Comparison of ENCODE assay signal across 8 cellular contexts in the genomic region with DNA sequence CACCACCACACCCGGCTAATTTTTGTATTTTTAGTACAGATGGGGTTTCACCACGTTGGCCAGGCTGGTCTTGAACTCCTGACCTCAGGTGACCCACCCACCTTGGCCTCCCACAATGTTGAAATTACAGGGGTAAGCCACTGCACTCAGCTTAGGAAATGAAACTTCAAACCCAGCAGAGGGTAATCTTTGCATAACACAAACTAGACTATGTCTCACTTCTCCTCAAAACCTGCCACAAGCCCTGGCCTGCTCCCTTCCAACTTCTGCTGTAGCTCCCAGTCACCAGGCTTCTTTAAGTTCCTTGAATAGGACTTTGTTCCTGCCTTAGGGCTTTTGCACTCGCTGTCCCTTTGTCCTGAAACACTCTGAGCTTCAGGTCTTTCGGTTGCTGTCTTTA. TPM values are rescaled to one million over a fixed set of nuclear protein-coding genes. Genes with fewer than 3 reads are reported as not detected.
DNase-seq lines count a peak whose midpoint lies in the region; ATAC-seq, FAIRE-seq and TF ChIP-seq lines count a peak whose summit lies in the region.

No MANE protein-coding gene starts in this region.

- H3K9me3 ChIP-seq in OCI-LY3 (ENCODE audit: insufficient read depth, low read length) = no peaks in the 10 kb centered on the region
- H3K9me3 ChIP-seq in neutrophil = no peaks in the 10 kb centered on the region
- H3K9me3 ChIP-seq in SJCRH30 (replicated peaks) = no peaks in the 10 kb centered on the region

- no peaks in the 10 kb centered on the region for H3K36me3 ChIP-seq in OCI-LY3 (replicated peaks; ENCODE audit: low read depth, low read length)
- no peaks in the 10 kb centered on the region for H3K36me3 ChIP-seq in neutrophil
- no peaks in the 10 kb centered on the region for H3K36me3 ChIP-seq in SJCRH30

- peak overlapping the region; percentile 71 for H3K4me2 ChIP-seq in OCI-LY3 (ENCODE audit: low read length)

- H3K79me2 ChIP-seq in OCI-LY3 (ENCODE audit: low read length) = no peaks in the 10 kb centered on the region

- peaks cover 0 to 3% of the 10 kb centered on the region in 2 donors for H3K27me3 Mint-ChIP-seq in natural killer cell treated with Interleukin-12 subunit alpha and Interleukin-12 subunit beta and Interleukin-15 and Interleukin-18, amount 100 ng/mL, for 72 hours

- no peaks in the 10 kb centered on the region for H3K9me3 Mint-ChIP-seq in natural killer cell treated with Interleukin-12 subunit alpha and Interleukin-12 subunit beta and Interleukin-15 and Interleukin-18, amount 100 ng/mL, for 72 hours

- no peak overlapping the region for H3K27ac ChIP-seq in OCI-LY3 (ENCODE audit: low read length)
- H3K27ac ChIP-seq in neutrophil = peak overlapping the region; percentile 54
- no peak overlapping the region for H3K27ac ChIP-seq in SJCRH30

- H3K27me3 ChIP-seq in OCI-LY3 (ENCODE audit: low read depth, low read length) (peaks cover 26% of the 10 kb centered on the region), neutrophil (no peaks in the 10 kb centered on the region), SJCRH30 (no peaks in the 10 kb centered on the region; the same call in 1 of the 2 replicates)

- peaks cover 40% of the 10 kb centered on the region for H3K4me1 ChIP-seq in OCI-LY3 (ENCODE audit: low read length)
- peaks cover 24 to 26% of the 10 kb centered on the region in 2 experiments for H3K4me1 ChIP-seq in neutrophil (ENCODE audit: control insufficient read depth in 1 of 2, insufficient read depth in 1 of 2, low read depth in 1 of 2, low read length in 1 of 2)
- H3K4me1 ChIP-seq in SJCRH30 = no peaks in the 10 kb centered on the region; the same call in 1 of the 2 replicates

- FAIRE-seq in HTR-8/SVneo (lab: Jason Lieb, UNC) = no peak

- H3K27ac Mint-ChIP-seq in natural killer cell treated with Interleukin-12 subunit alpha and Interleukin-12 subunit beta and Interleukin-15 and Interleukin-18, amount 100 ng/mL, for 72 hours = no peak overlapping the region

- TF ChIP-seq CTCF in OCI-LY3 (IDR thresholded peaks at IDR 0.05; ENCODE audit: low read depth, low read length) (peak; percentile 19), neutrophil (IDR thresholded peaks at IDR 0.05) (no peak)

- DNase-seq in HTR-8/SVneo (ENCODE audit: insufficient read length, low spot score) (no peak), SJCRH30 (no peak)
- no peak for DNase-seq in activated CD4-positive, CD25-positive, alpha-beta regulatory T cell (lab: John Stamatoyannopoulos, UW)
- no peak for DNase-seq in natural killer cell treated with Interleukin-12 subunit alpha and Interleukin-12 subunit beta and Interleukin-15 and Interleukin-18, amount 100 ng/mL, for 72 hours (ENCODE audit: low spot score)

- H4K20me1 ChIP-seq in OCI-LY3 (ENCODE audit: insufficient read depth, low read length) = no peaks in the 10 kb centered on the region

- 0 out of 2 replicates have a peak overlapping the region, but pooled peaks have one; percentile 7 for H3K4me3 ChIP-seq in OCI-LY3 (ENCODE audit: low read length)
- H3K4me3 ChIP-seq in neutrophil (ENCODE audit: low read depth in 1 of 2, low read length in 1 of 2) = no peak overlapping the region
- no peak overlapping the region for H3K4me3 ChIP-seq in SJCRH30

- H3K4me3 Mint-ChIP-seq in natural killer cell treated with Interleukin-12 subunit alpha and Interleukin-12 subunit beta and Interleukin-15 and Interleukin-18, amount 100 ng/mL, for 72 hours = no peak overlapping the region

- no peaks in the 10 kb centered on the region for H3K36me3 Mint-ChIP-seq in natural killer cell treated with Interleukin-12 subunit alpha and Interleukin-12 subunit beta and Interleukin-15 and Interleukin-18, amount 100 ng/mL, for 72 hours

- ATAC-seq in GM18873 (IDR thresholded peaks at IDR 0.05; ENCODE audit: low FRiP score, unreplicated experiment) (peak; percentile 67), HG02798 (IDR thresholded peaks at IDR 0.05; ENCODE audit: poor library complexity, unreplicated experiment) (peak; percentile 78)
- ATAC-seq in natural killer cell treated with Interleukin-12 subunit alpha and Interleukin-12 subunit beta and Interleukin-15 and Interleukin-18, amount 100 ng/mL, for 72 hours = no peak

- H3K9ac ChIP-seq in OCI-LY3 (ENCODE audit: low read length) = no peak overlapping the region

- peaks cover 3 to 19% of the 10 kb centered on the region in 2 donors for H3K4me1 Mint-ChIP-seq in natural killer cell treated with Interleukin-12 subunit alpha and Interleukin-12 subunit beta and Interleukin-15 and Interleukin-18, amount 100 ng/mL, for 72 hours (ENCODE audit: low read depth in 2 of 2)

- H2AFZ ChIP-seq in OCI-LY3 (ENCODE audit: low read depth, low read length) = no peak overlapping the region

RNA-seq across cellular contexts. Expression of a gene that starts 39.2 kb away (rescaled TPM):
- total RNA-seq in SJCRH30 (2014; rRNA removed; shearing (Covaris generic)) = 2.1 and 2.2 TPM in 2 replicates
- total RNA-seq in natural killer cell treated with Interleukin-12 subunit alpha and Interleukin-12 subunit beta and Interleukin-15 and Interleukin-18, amount 100 ng/mL, for 72 hours = 1 to 10 TPM; 9.2 to 9.7 TPM

RNA-seq across cellular contexts. Expression of a gene that starts 59.7 kb away (rescaled TPM):
- total RNA-seq in SJCRH30 (2014; rRNA removed; shearing (Covaris generic)) = 96.9 and 102 TPM in 2 replicates
- total RNA-seq in natural killer cell treated with Interleukin-12 subunit alpha and Interleukin-12 subunit beta and Interleukin-15 and Interleukin-18, amount 100 ng/mL, for 72 hours = 10 to 100 TPM; 94.3 to 96.4 TPM

Comparison
In these comparisons a context has a peak if more than half of its experiments do, and no peak if none do; other contexts are left out.
1. ATAC-seq: peak in GM18873 (single experiment) and HG02798 (single experiment); none in natural killer cell treated with Interleukin-12 subunit alpha and Interleukin-12 subunit beta and Interleukin-15 and Interleukin-18, amount 100 ng/mL, for 72 hours (0 of 2).